ENCODE assay signal across 9 cellular contexts in genomic region chr13:33487575-33488243, GRCh38.
A peak's percentile ranks its signal among the peaks of the same experiment; 100 is the strongest.
DNase-seq lines count a peak whose midpoint lies in the region; ATAC-seq and TF ChIP-seq lines count a peak whose summit lies in the region.
"Had no signal": no experiment of that assay in that cellular context is flagged by ENCODE, and none has a peak within 500 bp of the region (broad histone marks: within the 10 kb centered on the region; RNA-seq: fewer than 3 reads in every experiment).

No MANE protein-coding gene starts in this region.

- peaks cover 10% of the 10 kb centered on the region for H3K4me1 Mint-ChIP-seq in MCF 10A (ENCODE audit: insufficient read depth, unreplicated experiment)

- TF ChIP-seq CTCF in LNCAP (IDR thresholded peaks at IDR 0.05) (peak; percentile 38; the same call in 1 of the 2 replicates), MCF 10A (IDR thresholded peaks at IDR 0.05; ENCODE audit: unreplicated experiment) (no peak), lower lobe of right lung (IDR thresholded peaks at IDR 0.05) (peak; percentile 51)

- peak overlapping the region; percentile 10 for H3K4me3 ChIP-seq in lower lobe of right lung

- no peaks in the 10 kb centered on the region for H3K36me3 Mint-ChIP-seq in MCF 10A (ENCODE audit: insufficient read depth, unreplicated experiment)

- no peaks in the 10 kb centered on the region for H3K27me3 ChIP-seq in lower lobe of right lung (ENCODE audit: low read depth)
- H3K27me3 ChIP-seq: BLaER1 treated with 17β-estradiol and CSF1 and Interleukin-3, amounts not matched to agents 10 nM and 100 nM had no signal

- DNase-seq in DMS53 (lab: John Stamatoyannopoulos, UW): peak; percentile 48
- DNase-seq in DMS53 treated with DMSO at 0.1 percent for 48 hours (lab: John Stamatoyannopoulos, UW; ENCODE audit: unreplicated experiment): no peak
- DNase-seq in MCF 10A (ENCODE audit: unreplicated experiment): peak; percentile 19
- no peak for DNase-seq in lower lobe of right lung

- H3K4me1 ChIP-seq in lower lobe of right lung: peaks cover 13% of the 10 kb centered on the region

- H3K27ac ChIP-seq in lower lobe of right lung: peak overlapping the region; percentile 19

- H3K9me3 ChIP-seq in lower lobe of right lung: no peaks in the 10 kb centered on the region

- H3K9me3 Mint-ChIP-seq in MCF 10A (ENCODE audit: unreplicated experiment): no peaks in the 10 kb centered on the region

- no TSS peak for BruUV-seq in MCF 10A (replicated peaks; lab: Mats Ljungman, UMichigan)

- H3K27ac Mint-ChIP-seq in MCF 10A (ENCODE audit: low read depth, unreplicated experiment): peak overlapping the region; percentile 3

- intact Hi-C loops in MCF 10A (cut with micrococcal nuclease): no loop called here
- intact Hi-C loops in lower lobe of right lung (cut with DNase I): no loop called here

- H3K36me3 ChIP-seq in lower lobe of right lung: no peaks in the 10 kb centered on the region

- CTCF ChIA-PET in MCF 10A (lab: Yijun Ruan, JAX): interaction anchor here (0.6 to 2.2 kb wide), 6 partner anchors 10 to 604 kb away, joined by 3 to 6 read pairs (median 3); no protein-coding TSS in a partner anchor

- H3K4me3 Mint-ChIP-seq in MCF 10A (ENCODE audit: unreplicated experiment): no peak overlapping the region

- POLR2A ChIA-PET in MCF 10A (lab: Yijun Ruan, JAX): interaction anchor here (0.6 kb wide), 1 partner anchor 58 kb away, joined by 3 read pairs; no protein-coding TSS in a partner anchor

- ATAC-seq in lower lobe of right lung: peak; percentile 83 to 85
- ATAC-seq in HG02973 (IDR thresholded peaks at IDR 0.05; ENCODE audit: unreplicated experiment): no peak
- ATAC-seq in HG03378 (IDR thresholded peaks at IDR 0.05; ENCODE audit: unreplicated experiment): no peak
- no peak for ATAC-seq in GM18520 (IDR thresholded peaks at IDR 0.05; ENCODE audit: unreplicated experiment)

- H3K27me3 Mint-ChIP-seq in MCF 10A (ENCODE audit: insufficient read depth, unreplicated experiment): no peaks in the 10 kb centered on the region

Comparison
In these comparisons a context has a peak if more than half of its experiments do, and no peak if none do; other contexts are left out.
1. DNase-seq: peak in DMS53 (single experiment) and MCF 10A (single experiment); none in DMS53 treated with DMSO at 0.1 percent for 48 hours (single experiment) and lower lobe of right lung (single experiment).
2. ATAC-seq: peak in lower lobe of right lung (2 of 2); none in HG02973 (single experiment), HG03378 (single experiment) and GM18520 (single experiment).